Comparison of ENCODE assay signal across 8 cellular contexts in the genomic region with DNA sequence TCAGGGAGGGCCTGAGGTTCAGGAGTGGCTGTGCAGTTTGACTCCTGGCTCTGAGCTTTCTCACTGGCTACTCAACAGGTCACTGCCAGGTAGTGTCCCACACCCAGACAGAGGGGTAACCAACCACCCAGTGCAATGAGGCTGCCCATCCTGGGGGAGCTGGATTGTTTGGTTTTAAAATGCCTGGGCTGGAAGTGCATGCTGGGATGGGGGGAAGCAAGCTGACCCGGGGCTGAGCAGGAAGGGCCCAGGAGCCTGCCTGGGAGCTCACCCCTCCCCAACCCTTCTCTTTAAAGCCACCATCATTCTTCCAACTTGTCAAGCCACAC. TPM values are rescaled to one million over a fixed set of nuclear protein-coding genes. Genes with fewer than 3 reads are reported as not detected.
DNase-seq lines count a peak whose midpoint lies in the region; ATAC-seq and TF ChIP-seq lines count a peak whose summit lies in the region.

No MANE protein-coding gene starts in this region.

- H3K36me3 Mint-ChIP-seq in Calu3 (ENCODE audit: insufficient read depth, unreplicated experiment) (peaks cover 7% of the 10 kb centered on the region), chondrocyte (ENCODE audit: low read depth) (no peaks in the 10 kb centered on the region)

- no peak overlapping the region for H3K4me3 ChIP-seq in parathyroid adenoma (ENCODE audit: low read depth, low read length)

- CTCF ChIA-PET in Calu3 (lab: Charles Lee), result interaction anchor here (0.6 to 1.9 kb wide), 5 partner anchors 82 to 1221 kb away, joined by 3 to 17 read pairs (median 4); no protein-coding TSS in a partner anchor

- H3K4me1 Mint-ChIP-seq in Calu3 (ENCODE audit: low read depth, unreplicated experiment), result no peaks in the 10 kb centered on the region
- H3K4me1 Mint-ChIP-seq in chondrocyte (ENCODE audit: low read depth), result peaks cover 15% of the 10 kb centered on the region

- H2AFZ ChIP-seq in parathyroid adenoma, result peak overlapping the region; percentile 66

- no peak overlapping the region for H3K4me2 ChIP-seq in parathyroid adenoma (ENCODE audit: low read length)

- no TSS peak for BruUV-seq in Calu3 (replicated peaks; lab: Mats Ljungman, UMichigan)

- ATAC-seq in HG03442 (IDR thresholded peaks at IDR 0.05; ENCODE audit: unreplicated experiment) (peak; percentile 16), HG02970 (IDR thresholded peaks at IDR 0.05; ENCODE audit: low FRiP score, unreplicated experiment) (no peak), GM18861 (IDR thresholded peaks at IDR 0.05; ENCODE audit: unreplicated experiment) (no peak)

- no peaks in the 10 kb centered on the region for H3K79me2 ChIP-seq in parathyroid adenoma

- H3K9ac ChIP-seq in parathyroid adenoma, result no peak overlapping the region

- no peak overlapping the region for H3K27ac ChIP-seq in parathyroid adenoma

- no peaks in the 10 kb centered on the region for H3K4me1 ChIP-seq in parathyroid adenoma

- H3K27me3 ChIP-seq in parathyroid adenoma (ENCODE audit: control insufficient read depth, insufficient read depth, low read length), result no peaks in the 10 kb centered on the region

- peak overlapping the region; percentile 67 for H3K4me3 Mint-ChIP-seq in Calu3 (ENCODE audit: low read depth, unreplicated experiment)
- peak overlapping the region; percentile 75 for H3K4me3 Mint-ChIP-seq in chondrocyte (ENCODE audit: unreplicated experiment)

- H3K27ac Mint-ChIP-seq in Calu3 (ENCODE audit: unreplicated experiment), result no peak overlapping the region
- H3K27ac Mint-ChIP-seq in chondrocyte (ENCODE audit: unreplicated experiment), result peak overlapping the region; percentile 89

- TF ChIP-seq CTCF in Calu3 (IDR thresholded peaks at IDR 0.05; ENCODE audit: unreplicated experiment) (no peak), chondrocyte (IDR thresholded peaks at IDR 0.05) (no peak), parathyroid adenoma (IDR thresholded peaks at IDR 0.05) (no peak)

- H3K27me3 Mint-ChIP-seq in Calu3 (ENCODE audit: unreplicated experiment) (no peaks in the 10 kb centered on the region), chondrocyte (ENCODE audit: low read depth) (no peaks in the 10 kb centered on the region)

- DNase-seq in Calu3 (no peak), chondrocyte (ENCODE audit: low spot score) (no peak), NCI-H446 (lab: John Stamatoyannopoulos, UW) (no peak), SIG-M5 treated with dmso at 0.1 percent for 504 hours (lab: John Stamatoyannopoulos, UW; ENCODE audit: unreplicated experiment) (no peak)

- H3K9me3 ChIP-seq in parathyroid adenoma (ENCODE audit: control insufficient read depth, low read length), result no peaks in the 10 kb centered on the region

- intact Hi-C loops in Calu3 (cut with micrococcal nuclease; ENCODE audit: unreplicated experiment), result no loop called here

- no peaks in the 10 kb centered on the region for H3K9me3 Mint-ChIP-seq in Calu3 (ENCODE audit: low read depth, unreplicated experiment)
- H3K9me3 Mint-ChIP-seq in chondrocyte (ENCODE audit: low read depth), result no peaks in the 10 kb centered on the region

- H3K36me3 ChIP-seq in parathyroid adenoma (ENCODE audit: control insufficient read depth, insufficient read depth, low read length), result no peaks in the 10 kb centered on the region

RNA-seq across cellular contexts. Expression of gene ABHD12B, which starts 12.6 kb away (rescaled TPM):
- total RNA-seq in Calu3 (2022) (not detected in 2 replicates), chondrocyte (not detected in 3 replicates)

RNA-seq across cellular contexts. Expression of gene NIN, which starts 28.3 kb away (rescaled TPM):
- 19.1 and 26.6 TPM in 2 replicates for total RNA-seq in Calu3 (2022)
- 43.5 to 46.9 TPM (median 45.0 TPM) in 3 replicates for total RNA-seq in chondrocyte
